Comparison of ENCODE assay signal across 8 cellular contexts in the genomic region with DNA sequence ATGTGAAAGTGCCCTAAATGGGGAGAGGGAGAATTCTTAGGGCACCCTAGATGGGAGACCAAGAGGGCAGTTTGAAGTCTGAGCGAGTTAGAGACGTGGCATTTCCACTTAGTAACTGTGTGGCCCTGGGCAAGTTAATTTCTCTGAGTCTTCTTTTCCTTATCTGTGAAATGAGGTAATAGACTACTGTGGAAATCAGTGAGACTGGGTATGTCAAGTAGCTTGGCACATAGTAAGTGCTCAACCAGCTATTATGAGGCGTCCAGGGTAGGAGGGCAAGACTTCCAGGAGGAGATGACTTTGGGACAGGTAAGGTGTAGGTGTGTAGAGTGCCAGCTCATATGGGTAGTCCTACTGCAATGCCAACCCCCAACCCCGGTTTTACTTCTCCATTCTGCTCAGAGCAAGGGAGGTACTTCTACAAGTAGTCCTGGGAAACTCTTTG. TPM values are rescaled to one million over a fixed set of nuclear protein-coding genes. Genes with fewer than 3 reads are reported as not detected.
DNase-seq lines count a peak whose midpoint lies in the region; ATAC-seq and TF ChIP-seq lines count a peak whose summit lies in the region.

No MANE protein-coding gene starts in this region.

- H3K9ac ChIP-seq in BLaER1 treated with 17β-estradiol and CSF1 and Interleukin-3, amounts not matched to agents 10 nM and 100 nM, result peak overlapping the region; percentile 73 to 90 (median 86)

- peak overlapping the region in 10 of 11 experiments; percentile 56 to 82 (median 76); a peak in 19 of 22 replicates for H3K27ac ChIP-seq in BLaER1 treated with 17β-estradiol and CSF1 and Interleukin-3, amounts not matched to agents 10 nM and 100 nM
- H3K27ac ChIP-seq in hepatocyte, result peak overlapping the region; percentile 64

- H3K4me3 ChIP-seq in BLaER1 treated with 17β-estradiol and CSF1 and Interleukin-3, amounts not matched to agents 10 nM and 100 nM, result peak overlapping the region; percentile 81 to 94 (median 89)
- H3K4me3 ChIP-seq in hepatocyte, result peak overlapping the region; percentile 94

- H4K20me1 ChIP-seq in BLaER1 treated with 17β-estradiol and CSF1 and Interleukin-3, amounts not matched to agents 10 nM and 100 nM, result peaks cover 0 to 17% (median 0%) of the 10 kb centered on the region in 11 experiments; a peak in 7 of 22 replicates
- no peaks in the 10 kb centered on the region for H4K20me1 ChIP-seq in hepatocyte (ENCODE audit: insufficient read depth, poor library complexity, severe bottlenecking)

- H3K4me3 Mint-ChIP-seq in activated T-helper 1 cell treated with anti-CD3 and anti-CD28 coated beads, Interleukin-12 subunit alpha, Interleukin-12 subunit beta, Interleukin-2, Interleukin-4 antibody, amounts not matched to agents 30 ng/mL and 10 ng/mL and 1 ng/mL, durations not matched to agents 14 hours and 24 hours and 36 hours, result peak overlapping the region; percentile 91

- TF ChIP-seq CTCF in hepatocyte (IDR thresholded peaks at IDR 0.05; ENCODE audit: poor library complexity), result no peak

- H3K4me1 Mint-ChIP-seq in activated T-helper 1 cell treated with anti-CD3 and anti-CD28 coated beads, Interleukin-12 subunit alpha, Interleukin-12 subunit beta, Interleukin-2, Interleukin-4 antibody, amounts not matched to agents 30 ng/mL and 10 ng/mL and 1 ng/mL, durations not matched to agents 14 hours and 24 hours and 36 hours (ENCODE audit: low read depth), result peaks cover 50% of the 10 kb centered on the region

- no peaks in the 10 kb centered on the region for H3K27me3 Mint-ChIP-seq in activated T-helper 1 cell treated with anti-CD3 and anti-CD28 coated beads, Interleukin-12 subunit alpha, Interleukin-12 subunit beta, Interleukin-2, Interleukin-4 antibody, amounts not matched to agents 30 ng/mL and 10 ng/mL and 1 ng/mL, durations not matched to agents 14 hours and 24 hours and 36 hours (ENCODE audit: insufficient read depth)

- peaks cover 55% of the 10 kb centered on the region for H3K79me2 ChIP-seq in hepatocyte

- H3K4me1 ChIP-seq in BLaER1 treated with 17β-estradiol and CSF1 and Interleukin-3, amounts not matched to agents 10 nM and 100 nM, result peaks cover 23 to 39% (median 30%) of the 10 kb centered on the region in 10 experiments
- peaks cover 11% of the 10 kb centered on the region for H3K4me1 ChIP-seq in hepatocyte (ENCODE audit: insufficient read depth)

- H3K27me3 ChIP-seq in BLaER1 treated with 17β-estradiol and CSF1 and Interleukin-3, amounts not matched to agents 10 nM and 100 nM, result no peaks in the 10 kb centered on the region
- H3K27me3 ChIP-seq in hepatocyte, result no peaks in the 10 kb centered on the region

- ATAC-seq in GM19324 (IDR thresholded peaks at IDR 0.05; ENCODE audit: low FRiP score, unreplicated experiment) (peak; percentile 52), HG03469 (IDR thresholded peaks at IDR 0.05; ENCODE audit: unreplicated experiment) (peak; percentile 66)

- H3K9me2 ChIP-seq in hepatocyte (replicated peaks; ENCODE audit: insufficient read depth), result no peaks in the 10 kb centered on the region

- H2AFZ ChIP-seq in hepatocyte, result peak overlapping the region; percentile 82

- H3K9me3 ChIP-seq in BLaER1 treated with 17β-estradiol and CSF1 and Interleukin-3, amounts not matched to agents 10 nM and 100 nM (replicated peaks in 1 of 11), result peaks cover 0 to 16% (median 11%) of the 10 kb centered on the region in 11 experiments; a peak in 17 of 22 replicates
- H3K9me3 ChIP-seq in hepatocyte (ENCODE audit: low read depth), result no peaks in the 10 kb centered on the region

- H3K4me2 ChIP-seq in BLaER1 treated with 17β-estradiol and CSF1 and Interleukin-3, amounts not matched to agents 10 nM and 100 nM, result peak overlapping the region; percentile 81 to 98 (median 94)
- peak overlapping the region; percentile 90 for H3K4me2 ChIP-seq in hepatocyte

- H3K36me3 Mint-ChIP-seq in activated T-helper 1 cell treated with anti-CD3 and anti-CD28 coated beads, Interleukin-12 subunit alpha, Interleukin-12 subunit beta, Interleukin-2, Interleukin-4 antibody, amounts not matched to agents 30 ng/mL and 10 ng/mL and 1 ng/mL, durations not matched to agents 14 hours and 24 hours and 36 hours (ENCODE audit: low read depth), result peaks cover 18% of the 10 kb centered on the region

- H3K9me3 Mint-ChIP-seq in activated T-helper 1 cell treated with anti-CD3 and anti-CD28 coated beads, Interleukin-12 subunit alpha, Interleukin-12 subunit beta, Interleukin-2, Interleukin-4 antibody, amounts not matched to agents 30 ng/mL and 10 ng/mL and 1 ng/mL, durations not matched to agents 14 hours and 24 hours and 36 hours, result peaks cover 4% of the 10 kb centered on the region

- intact Hi-C loops in activated T-helper 1 cell treated with anti-CD3 and anti-CD28 coated beads, Interleukin-12 subunit alpha, Interleukin-12 subunit beta, Interleukin-2, Interleukin-4 antibody, amounts not matched to agents 30 ng/mL and 10 ng/mL and 1 ng/mL, durations not matched to agents 14 hours and 24 hours and 36 hours (cut with micrococcal nuclease), result loop anchor here (1.0 kb wide), 1 partner anchor 46 kb away; no protein-coding TSS in a partner anchor

- peak overlapping the region; percentile 84 for H3K27ac Mint-ChIP-seq in activated T-helper 1 cell treated with anti-CD3 and anti-CD28 coated beads, Interleukin-12 subunit alpha, Interleukin-12 subunit beta, Interleukin-2, Interleukin-4 antibody, amounts not matched to agents 30 ng/mL and 10 ng/mL and 1 ng/mL, durations not matched to agents 14 hours and 24 hours and 36 hours

- H3K36me3 ChIP-seq in BLaER1 treated with 17β-estradiol and CSF1 and Interleukin-3, amounts not matched to agents 10 nM and 100 nM, result peaks cover 0 to 27% (median 8%) of the 10 kb centered on the region in 11 experiments; a peak in 5 of 22 replicates
- H3K36me3 ChIP-seq in hepatocyte (replicated peaks; ENCODE audit: insufficient read depth, low read depth), result no peaks in the 10 kb centered on the region

- WGBS in hepatocyte (ENCODE audit: low lambda C conversion rate, missing lambda C conversion rate), result 72% methylated on average over 4 of the region's 4 CpGs

- no peak for DNase-seq in activated T-helper 1 cell treated with anti-CD3 and anti-CD28 coated beads, Interleukin-12 subunit alpha, Interleukin-12 subunit beta, Interleukin-2, Interleukin-4 antibody, amounts not matched to agents 30 ng/mL and 10 ng/mL and 1 ng/mL, durations not matched to agents 14 hours and 24 hours and 36 hours (ENCODE audit: low spot score)
- DNase-seq in hepatocyte (ENCODE audit: low spot score) (no peak), HuH-7.5 (ENCODE audit: low spot score) (no peak), COLO668 (lab: John Stamatoyannopoulos, UW; ENCODE audit: unreplicated experiment) (no peak)
- DNase-seq in stimulated activated CD4-positive, alpha-beta T cell treated with anti-CD3 and anti-CD28 coated beads, Interleukin-1b, Interleukin-23, amount 100 ng/mL, for 48 hours, result peak; percentile 24

RNA-seq across cellular contexts. Expression of a gene that starts 0.8 kb away (rescaled TPM):
- 38.1 and 39.1 TPM in 2 replicates for total RNA-seq in activated T-helper 1 cell treated with anti-CD3 and anti-CD28 coated beads, Interleukin-12 subunit alpha, Interleukin-12 subunit beta, Interleukin-2, Interleukin-4 antibody, amounts not matched to agents 30 ng/mL and 10 ng/mL and 1 ng/mL, durations not matched to agents 14 hours and 24 hours and 36 hours
- total RNA-seq in hepatocyte, result 31.2 and 32.0 TPM in 2 replicates
- polyA plus RNA-seq in hepatocyte, result 9.1 and 11.7 TPM in 2 replicates
